Comparison of ENCODE assay signal across 10 cellular contexts in the genomic region with DNA sequence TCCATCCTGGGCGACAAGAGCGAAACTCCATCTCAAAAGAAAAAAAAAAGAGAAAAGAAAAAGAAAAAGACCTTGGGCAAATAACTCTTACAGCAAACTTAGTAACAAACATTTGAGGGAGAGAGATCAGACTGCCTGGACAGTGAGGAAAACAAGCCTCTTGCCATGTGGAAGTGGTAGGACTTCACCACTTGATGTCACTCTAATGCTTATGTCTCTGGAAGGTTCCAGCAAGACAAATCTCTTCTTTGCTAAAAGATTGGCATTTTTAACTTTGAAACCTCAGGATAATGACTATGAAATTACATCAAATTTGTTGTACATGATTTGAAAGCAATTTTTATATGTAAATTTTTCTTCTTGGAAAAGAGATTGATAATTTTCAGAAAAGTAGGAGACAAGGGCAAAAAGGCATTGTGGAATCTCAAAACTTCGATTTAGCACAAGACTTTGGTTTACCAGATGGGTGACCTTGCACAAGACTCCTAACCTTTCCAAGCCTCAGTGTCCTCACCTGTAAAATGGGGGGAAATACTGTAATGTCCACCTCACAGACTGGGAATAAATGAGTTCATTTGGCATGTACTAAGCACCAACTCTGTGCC. TPM values are rescaled to one million over a fixed set of nuclear protein-coding genes. Genes with fewer than 3 reads are reported as not detected.
DNase-seq lines count a peak whose midpoint lies in the region; ATAC-seq, FAIRE-seq and TF ChIP-seq lines count a peak whose summit lies in the region.
"Had no signal": no experiment of that assay in that cellular context is flagged by ENCODE, and none has a peak within 500 bp of the region (broad histone marks: within the 10 kb centered on the region; RNA-seq: fewer than 3 reads in every experiment).

No MANE protein-coding gene starts in this region.

- intact Hi-C loops in Calu3 (cut with micrococcal nuclease; ENCODE audit: unreplicated experiment): no loop called here

- H3K9me3 Mint-ChIP-seq in HFFc6: no peaks in the 10 kb centered on the region
- no peaks in the 10 kb centered on the region for H3K9me3 Mint-ChIP-seq in Calu3 (ENCODE audit: low read depth, unreplicated experiment)

- CTCF ChIA-PET in Calu3 (lab: Charles Lee): no interaction called here

- H3K27me3 Mint-ChIP-seq in HFFc6 (ENCODE audit: insufficient read depth) (peaks cover 4% of the 10 kb centered on the region), Calu3 (ENCODE audit: unreplicated experiment) (peaks cover 22% of the 10 kb centered on the region)

- H3K4me3 Mint-ChIP-seq in HFFc6 (no peak overlapping the region), Calu3 (ENCODE audit: low read depth, unreplicated experiment) (no peak overlapping the region)

- no peak overlapping the region for H3K27ac Mint-ChIP-seq in HFFc6
- H3K27ac Mint-ChIP-seq in Calu3 (ENCODE audit: unreplicated experiment): no peak overlapping the region

- FAIRE-seq in D721Med (lab: Jason Lieb, UNC): no peak

- DNase-seq in D721Med (ENCODE audit: insufficient read length, low spot score) (no peak), HFFc6 (peak; percentile 36), amniotic epithelial cell (ENCODE audit: low read depth) (peak; percentile 54), left lobe of liver (ENCODE audit: low spot score) (no peak), Calu3 (no peak)
- DNase-seq in stimulated activated CD4-positive, alpha-beta T cell treated with anti-CD3 and anti-CD28 coated beads, Interleukin-15, amount 100 ng/mL, for 24 hours: no peak
- DNase-seq: KG1 had no signal

- ATAC-seq in left lobe of liver (peak; percentile 94), GM21576 (IDR thresholded peaks at IDR 0.05; ENCODE audit: unreplicated experiment) (no peak), GM18502 (IDR thresholded peaks at IDR 0.05; ENCODE audit: poor library complexity, unreplicated experiment) (no peak)

- TF ChIP-seq CTCF in D721Med (IDR thresholded peaks at IDR 0.05; ENCODE audit: insufficient read depth, missing control alignments): peak; percentile 33
- TF ChIP-seq CTCF in HFFc6 (IDR thresholded peaks at IDR 0.05): peak; percentile 59
- no peak for TF ChIP-seq CTCF in Calu3 (IDR thresholded peaks at IDR 0.05; ENCODE audit: unreplicated experiment)

- BruUV-seq in Calu3 (replicated peaks; lab: Mats Ljungman, UMichigan): no TSS peak

- H3K36me3 Mint-ChIP-seq in HFFc6 (ENCODE audit: low read depth) (no peaks in the 10 kb centered on the region), Calu3 (ENCODE audit: insufficient read depth, unreplicated experiment) (no peaks in the 10 kb centered on the region)

- H3K4me1 Mint-ChIP-seq in HFFc6 (ENCODE audit: low read depth): no peaks in the 10 kb centered on the region
- H3K4me1 Mint-ChIP-seq in Calu3 (ENCODE audit: low read depth, unreplicated experiment): no peaks in the 10 kb centered on the region

RNA-seq across cellular contexts. Expression of a gene that starts 5.4 kb away (rescaled TPM):
- not detected for total RNA-seq in HFFc6 (2021; fragmentation: NEBNext Ultra II Directional; extraction: Animal tissue kit (Norgen Biotek cat#: 25700))
- total RNA-seq in left lobe of liver (not detected), Calu3 (2022) (not detected in 2 replicates)
- total RNA-seq: activated CD8-positive, alpha-beta memory T cell treated with anti-CD3 and anti-CD28 coated beads for 36 hours had no signal

RNA-seq across cellular contexts. Expression of a gene that starts 11.7 kb away (rescaled TPM):
- not detected for total RNA-seq in HFFc6 (2021; fragmentation: NEBNext Ultra II Directional; extraction: Animal tissue kit (Norgen Biotek cat#: 25700))
- total RNA-seq in left lobe of liver (not detected), Calu3 (2022) (not detected in 2 replicates)
- total RNA-seq: activated CD8-positive, alpha-beta memory T cell treated with anti-CD3 and anti-CD28 coated beads for 36 hours had no signal

Comparison
In these comparisons a context has a peak if more than half of its experiments do, and no peak if none do; other contexts are left out.
1. DNase-seq: peak in HFFc6 (single experiment) and amniotic epithelial cell (single experiment); none in D721Med (single experiment), left lobe of liver (single experiment), stimulated activated CD4-positive, alpha-beta T cell treated with anti-CD3 and anti-CD28 coated beads, Interleukin-15, amount 100 ng/mL, for 24 hours (single experiment) and Calu3 (single experiment).